Comparison of ENCODE assay signal across 9 cellular contexts in genomic region chr5:94830520-94830919, GRCh38.
DNase-seq lines count a peak whose midpoint lies in the region; ATAC-seq, FAIRE-seq and TF ChIP-seq lines count a peak whose summit lies in the region.
"Had no signal": no experiment of that assay in that cellular context is flagged by ENCODE, and none has a peak within 500 bp of the region (broad histone marks: within the 10 kb centered on the region; RNA-seq: fewer than 3 reads in every experiment).

No MANE protein-coding gene starts in this region.

- H3K4me1 ChIP-seq in gastrocnemius medialis: no peaks in the 10 kb centered on the region

- no peaks in the 10 kb centered on the region for H3K9me3 ChIP-seq in gastrocnemius medialis

- H3K4me3 ChIP-seq in fibroblast of the aortic adventitia (ENCODE audit: low read depth, low read length): no peak overlapping the region
- no peak overlapping the region for H3K4me3 ChIP-seq in gastrocnemius medialis

- intact Hi-C loops in gastrocnemius medialis (cut with DNase I; ENCODE audit: low total_unique reads) (no loop called here), left colon (cut with DNase I, micrococcal nuclease) (no loop called here)

- in situ Hi-C loops in gastrocnemius medialis (cut with MboI; ENCODE audit: low sequenced_read_pairs in 4 of 4): no loop called here

- no peak for FAIRE-seq in RCC 7860 (lab: Jason Lieb, UNC)

- peak; percentile 29 for TF ChIP-seq CTCF in fibroblast of the aortic adventitia (IDR thresholded peaks at IDR 0.05; ENCODE audit: insufficient read depth, low read length)
- peak in 1 of 5 experiments; percentile 20 for TF ChIP-seq CTCF in gastrocnemius medialis (IDR thresholded peaks at IDR 0.05 in 4 of 5, conservative IDR thresholded peaks at IDR 0.05 in 1 of 5)

- ATAC-seq in GM18868 (IDR thresholded peaks at IDR 0.05; ENCODE audit: unreplicated experiment) (peak; percentile 73), gastrocnemius medialis (no peak), HG02678 (IDR thresholded peaks at IDR 0.05; ENCODE audit: unreplicated experiment) (no peak), left colon (no peak)

- no peaks in the 10 kb centered on the region for H3K27me3 ChIP-seq in gastrocnemius medialis

- TF ChIP-seq POLR2A in gastrocnemius medialis (IDR thresholded peaks at IDR 0.05): no peak

- no peaks in the 10 kb centered on the region for H3K36me3 ChIP-seq in gastrocnemius medialis

- DNase-seq in AG20443 (ENCODE audit: low spot score): peak; percentile 12
- peak; percentile 37 for DNase-seq in NAMALWA (ENCODE audit: low spot score)
- DNase-seq in fibroblast of the aortic adventitia (ENCODE audit: low read depth): peak; percentile 14
- no peak for DNase-seq in gastrocnemius medialis
- DNase-seq in RCC 7860 (ENCODE audit: low spot score): no peak
- DNase-seq in left colon: no peak
- DNase-seq: amniotic stem cell had no signal

- no peak overlapping the region for H3K27ac ChIP-seq in gastrocnemius medialis

Comparison
In these comparisons a context has a peak if more than half of its experiments do, and no peak if none do; other contexts are left out.
1. DNase-seq: peak in AG20443 (single experiment), NAMALWA (single experiment) and fibroblast of the aortic adventitia (single experiment); none in gastrocnemius medialis (0 of 2), RCC 7860 (single experiment) and left colon (0 of 2).